ENCODE assay signal across 8 cellular contexts in the genomic region with DNA sequence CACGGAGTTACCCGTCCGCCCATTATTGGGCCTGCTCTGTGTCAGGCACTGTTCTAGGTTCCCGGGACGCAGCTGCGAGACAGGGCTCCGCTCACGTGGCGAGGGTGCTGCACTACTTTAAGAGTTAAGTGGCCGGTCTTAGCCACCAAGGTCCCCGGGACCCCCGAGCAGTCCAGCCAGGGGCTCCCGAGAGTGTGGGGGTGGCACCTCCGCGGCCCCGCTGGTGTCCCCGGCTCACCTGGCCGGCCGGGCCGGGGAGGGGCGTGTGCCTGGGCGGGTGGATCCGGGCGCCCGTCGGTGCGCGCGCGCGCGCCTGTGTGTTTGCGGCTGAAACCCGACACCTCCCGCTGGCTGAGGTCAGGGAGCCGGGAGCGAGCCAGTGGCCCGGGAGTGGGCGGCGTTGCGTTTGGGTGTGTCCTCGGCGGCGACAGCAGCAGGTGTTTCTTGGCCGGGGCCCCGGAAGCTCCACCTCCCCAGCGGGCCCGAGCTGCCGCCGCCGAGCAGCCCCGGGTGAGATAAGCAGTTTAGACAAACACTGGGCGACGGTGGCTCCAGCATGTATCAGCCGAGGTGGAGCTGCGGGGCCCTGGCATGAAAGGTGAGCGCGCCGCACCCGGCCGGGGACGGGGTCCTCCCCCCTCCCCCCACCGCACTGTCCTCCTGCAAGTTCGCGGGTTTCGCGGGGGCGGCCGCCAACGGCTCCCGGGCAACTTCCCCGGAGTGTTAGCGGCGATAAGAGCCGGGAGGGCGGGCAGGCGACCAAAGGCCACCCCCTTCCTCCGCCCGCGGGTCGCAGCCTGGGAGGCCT. TPM values are rescaled to one million over a fixed set of nuclear protein-coding genes. Genes with fewer than 3 reads are reported as not detected.
A peak's percentile ranks its signal among the peaks of the same experiment; 100 is the strongest.
DNase-seq lines count a peak whose midpoint lies in the region; ATAC-seq and TF ChIP-seq lines count a peak whose summit lies in the region.

Gene GSE1, plus strand, starts transcription at position 522 of the 808 bp plus-strand sequence. Its CDS starts 70 bp downstream, at position 592.

- peak within 1 kb of the TSS; percentile 77 for H3K4me3 ChIP-seq in colonic mucosa

- H3K27ac ChIP-seq in VCaP (peak within 1 kb of the TSS; percentile 85), colonic mucosa (peak within 1 kb of the TSS; percentile 94)

- peak; percentile 36 for ATAC-seq in GM18873 (IDR thresholded peaks at IDR 0.05; ENCODE audit: low FRiP score, unreplicated experiment)
- peak; percentile 31 for ATAC-seq in HG03097 (IDR thresholded peaks at IDR 0.05; ENCODE audit: low FRiP score, unreplicated experiment)

- DNase-seq in AG08395 (ENCODE audit: low spot score) (peak; percentile 85), NCI-H2171 treated with DMSO at 0.1 percent for 48 hours (lab: John Stamatoyannopoulos, UW) (peak; percentile 93), colonic mucosa (peak; percentile 97), kidney tubule cell (ENCODE audit: low spot score) (peak; percentile 97)
- peak; percentile 57 for DNase-seq in stimulated activated CD4-positive, alpha-beta T cell treated with anti-CD3 and anti-CD28 coated beads, Interleukin-4, amount 100 ng/mL, for 1 hour

- H3K9ac ChIP-seq in colonic mucosa (ENCODE audit: low read depth in 2 of 2, low read length in 2 of 2) = peak within 1 kb of the TSS; percentile 86 to 87

- intact Hi-C loops in colonic mucosa (cut with DNase I) = no loop called here

- TF ChIP-seq CTCF in VCaP (conservative IDR thresholded peaks at IDR 0.05) (no peak), colonic mucosa (IDR thresholded peaks at IDR 0.05) (no peak)

- H3K9me3 ChIP-seq in colonic mucosa = no peaks in the 10 kb centered on the region

- no peaks in the 10 kb centered on the region for H3K36me3 ChIP-seq in colonic mucosa

- H3K27me3 ChIP-seq in colonic mucosa = no peaks in the 10 kb centered on the region

- peaks cover 32% of the 10 kb centered on the region for H3K4me1 ChIP-seq in colonic mucosa

RNA-seq across cellular contexts. Expression of gene GSE1, which starts in this region (rescaled TPM):
- 100 to 1,000 TPM in 1 of 2 donors, 10 to 100 TPM in 1; 79.2 to 103 TPM for total RNA-seq in colonic mucosa

Comparison
In these comparisons a context has a peak if more than half of its experiments do, and no peak if none do; other contexts are left out.
1. Peak in every context shown above with its lines: DNase-seq, ATAC-seq, H3K4me3 ChIP-seq and H3K27ac ChIP-seq.